ENCODE assay signal across 9 cellular contexts in genomic region chr6:3229566-3230274, GRCh38. TPM values are rescaled to one million over a fixed set of nuclear protein-coding genes. Genes with fewer than 3 reads are reported as not detected.
A peak's percentile ranks its signal among the peaks of the same experiment; 100 is the strongest.
DNase-seq lines count a peak whose midpoint lies in the region; ATAC-seq and TF ChIP-seq lines count a peak whose summit lies in the region.
"Had no signal": no experiment of that assay in that cellular context is flagged by ENCODE, and none has a peak within 500 bp of the region (broad histone marks: within the 10 kb centered on the region; RNA-seq: fewer than 3 reads in every experiment).

No MANE protein-coding gene starts in this region.

- peaks cover 44% of the 10 kb centered on the region for H3K4me1 Mint-ChIP-seq in activated CD4-positive, alpha-beta T cell treated with anti-CD3 and anti-CD28 coated beads, Interleukin-2, amount 10 ng/mL, durations not matched to agents 7 days and 5 days

- CTCF ChIA-PET in activated CD4-positive, alpha-beta T cell treated with anti-CD3 and anti-CD28 coated beads, Interleukin-2, amount 10 ng/mL, durations not matched to agents 7 days and 5 days (lab: Charles Lee) = interaction anchor here (1.0 to 1.4 kb wide), 3 partner anchors 8 to 22 kb away, joined by 3 to 4 read pairs (median 4); no protein-coding TSS in a partner anchor

- H3K27ac Mint-ChIP-seq in activated CD4-positive, alpha-beta T cell treated with anti-CD3 and anti-CD28 coated beads, Interleukin-2, amount 10 ng/mL, durations not matched to agents 7 days and 5 days = no peak overlapping the region

- ATAC-seq in GM21423 (IDR thresholded peaks at IDR 0.05; ENCODE audit: unreplicated experiment) = no peak

- no peaks in the 10 kb centered on the region for H3K9me3 Mint-ChIP-seq in activated CD4-positive, alpha-beta T cell treated with anti-CD3 and anti-CD28 coated beads, Interleukin-2, amount 10 ng/mL, durations not matched to agents 7 days and 5 days

- H3K4me3 Mint-ChIP-seq in activated CD4-positive, alpha-beta T cell treated with anti-CD3 and anti-CD28 coated beads, Interleukin-2, amount 10 ng/mL, durations not matched to agents 7 days and 5 days = peak overlapping the region; percentile 70

- peaks cover 82% of the 10 kb centered on the region for H3K27me3 Mint-ChIP-seq in activated CD4-positive, alpha-beta T cell treated with anti-CD3 and anti-CD28 coated beads, Interleukin-2, amount 10 ng/mL, durations not matched to agents 7 days and 5 days

- TF ChIP-seq CTCF in coronary artery (IDR thresholded peaks at IDR 0.05) = no peak

- no peak overlapping the region for H3K27ac ChIP-seq in coronary artery

- peak overlapping the region; percentile 78 for H3K4me3 ChIP-seq in coronary artery

- peak; percentile 31 for DNase-seq in activated CD4-positive, alpha-beta T cell treated with anti-CD3 and anti-CD28 coated beads, Interleukin-2, amount 10 ng/mL, durations not matched to agents 7 days and 5 days
- DNase-seq in activated CD4-positive, alpha-beta T cell treated with anti-CD3 and anti-CD28 coated beads, Interleukin-2, amount 50 U/mL, for 4 hours = no peak
- DNase-seq in NCI-H69 (lab: John Stamatoyannopoulos, UW) (peak; percentile 95), coronary artery (ENCODE audit: low spot score) (no peak), pons (ENCODE audit: low spot score) (peak; percentile 48), COLO829 (ENCODE audit: low spot score) (no peak), AG20443 (ENCODE audit: low spot score) (no peak)
- DNase-seq: left cardiac atrium had no signal

- peaks cover 3% of the 10 kb centered on the region for H3K36me3 Mint-ChIP-seq in activated CD4-positive, alpha-beta T cell treated with anti-CD3 and anti-CD28 coated beads, Interleukin-2, amount 10 ng/mL, durations not matched to agents 7 days and 5 days (ENCODE audit: low read depth)

- POLR2A ChIA-PET in activated CD4-positive, alpha-beta T cell treated with anti-CD3 and anti-CD28 coated beads, Interleukin-2, amount 10 ng/mL, durations not matched to agents 7 days and 5 days (lab: Charles Lee) = no interaction called here

RNA-seq across cellular contexts. Expression of gene TUBB2B, which starts 2.3 kb away (rescaled TPM):
- not detected for total RNA-seq in activated CD4-positive, alpha-beta T cell treated with anti-CD3 and anti-CD28 coated beads, Interleukin-2, amount 10 ng/mL, durations not matched to agents 7 days and 5 days

RNA-seq across cellular contexts. Expression of gene PSMG4, which starts 29.0 kb away (rescaled TPM):
- total RNA-seq in activated CD4-positive, alpha-beta T cell treated with anti-CD3 and anti-CD28 coated beads, Interleukin-2, amount 10 ng/mL, durations not matched to agents 7 days and 5 days = 10 to 100 TPM; 21.5 to 24.7 TPM

Comparison
In these comparisons a context has a peak if more than half of its experiments do, and no peak if none do; other contexts are left out.
1. DNase-seq: peak in activated CD4-positive, alpha-beta T cell treated with anti-CD3 and anti-CD28 coated beads, Interleukin-2, amount 10 ng/mL, durations not matched to agents 7 days and 5 days (single experiment), NCI-H69 (single experiment) and pons (single experiment); none in activated CD4-positive, alpha-beta T cell treated with anti-CD3 and anti-CD28 coated beads, Interleukin-2, amount 50 U/mL, for 4 hours (0 of 2), coronary artery (single experiment), COLO829 (single experiment) and AG20443 (single experiment).